27 cellular contexts compared by ENCODE assay signal in the genomic region with DNA sequence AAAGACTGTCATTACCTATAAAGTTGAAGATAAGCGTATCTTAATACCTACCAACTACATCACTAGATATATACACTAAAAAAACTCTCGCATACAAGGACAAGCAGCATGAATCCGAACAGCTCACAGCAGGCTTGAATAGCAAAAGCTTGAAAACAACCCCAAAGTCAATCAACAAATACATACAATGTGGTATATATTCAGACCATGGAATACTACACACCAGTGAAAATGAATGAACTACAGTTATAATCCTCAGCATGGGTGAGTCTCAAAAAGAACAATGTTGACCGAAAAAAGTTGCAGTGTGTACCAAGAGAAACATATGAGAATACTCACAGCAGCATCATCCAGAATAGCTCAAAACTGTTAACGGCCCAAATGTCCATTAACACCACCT. TPM values are rescaled to one million over a fixed set of nuclear protein-coding genes. Genes with fewer than 3 reads are reported as not detected.
"Had no signal": no experiment of that assay in that cellular context is flagged by ENCODE, and none has a peak within 500 bp of the region (broad histone marks: within the 10 kb centered on the region; RNA-seq: fewer than 3 reads in every experiment).

No MANE protein-coding gene starts in this region.

- H3K27me3 Mint-ChIP-seq: activated CD4-positive, alpha-beta T cell treated with anti-CD3 and anti-CD28 coated beads, Interleukin-2, amount 10 ng/mL, durations not matched to agents 24 days and 14 days; activated CD8-positive, alpha-beta memory T cell treated with anti-CD3 and anti-CD28 coated beads, Interleukin-2, amount 10 ng/mL, durations not matched to agents 7 days and 5 days; activated T-cell treated with anti-CD3 and anti-CD28 coated beads, Interleukin-2, amount 50 U/mL, for 24 hours; central memory CD8-positive, alpha-beta T cell had no signal

- DNase-seq: activated CD4-positive, alpha-beta T cell treated with anti-CD3 and anti-CD28 coated beads for 1 hour; activated CD4-positive, alpha-beta T cell treated with anti-CD3 and anti-CD28 coated beads, Interleukin-2, amount 10 ng/mL, durations not matched to agents 24 days and 14 days; activated CD4-positive, alpha-beta T cell treated with anti-CD3 and anti-CD28 coated beads, Interleukin-2, amount 50 U/mL, for 48 hours; activated CD8-positive, alpha-beta memory T cell treated with anti-CD3 and anti-CD28 coated beads, Interleukin-2, amount 10 ng/mL, durations not matched to agents 7 days and 5 days; activated effector memory CD4-positive, alpha-beta T cell treated with Interleukin-2 at 50 U/mL for 16 hours; activated naive CD4-positive, alpha-beta T cell treated with Interleukin-2 at 50 U/mL for 16 hours; activated T-cell treated with anti-CD3 and anti-CD28 coated beads, Interleukin-2, amount 50 U/mL, for 24 hours; amygdala; KG1; NCI-H1048; NCI-H2029; NCI-H345; NCI-H510A; NCI-H82; PC-3; SHP77 had no signal

- H3K4me1 ChIP-seq: SJSA1 had no signal

- H3K27ac ChIP-seq: SJSA1 had no signal

- H3K4me3 Mint-ChIP-seq: activated CD4-positive, alpha-beta T cell treated with anti-CD3 and anti-CD28 coated beads, Interleukin-2, amount 10 ng/mL, durations not matched to agents 24 days and 14 days; activated CD8-positive, alpha-beta memory T cell treated with anti-CD3 and anti-CD28 coated beads, Interleukin-2, amount 10 ng/mL, durations not matched to agents 7 days and 5 days; activated T-cell treated with anti-CD3 and anti-CD28 coated beads, Interleukin-2, amount 50 U/mL, for 24 hours; activated T-helper 1 cell treated with anti-CD3 and anti-CD28 coated beads, Interleukin-12 subunit alpha, Interleukin-12 subunit beta, Interleukin-2, Interleukin-4 antibody, amounts not matched to agents 30 ng/mL and 10 ng/mL and 1 ng/mL, durations not matched to agents 14 hours and 24 hours and 36 hours; brain; central memory CD8-positive, alpha-beta T cell; T-helper 1 cell treated with Interleukin-12 subunit alpha and Interleukin-12 subunit beta and Interleukin-4 antibody, amounts not matched to agents 30 μg/mL and 1 μg/mL, for 36 hours had no signal

- ATAC-seq: activated CD8-positive, alpha-beta memory T cell treated with anti-CD3 and anti-CD28 coated beads, Interleukin-2, amount 10 ng/mL, durations not matched to agents 7 days and 5 days; activated naive CD4-positive, alpha-beta T cell treated with anti-CD3 and anti-CD28 coated beads, Interleukin-2, amount 50 U/mL, for 72 hours; PC-3; SK-N-SH treated with all-trans-retinoic acid at 6 μM for 48 hours had no signal

- FAIRE-seq: astrocyte, RCC 7860 had no signal

- H3K27ac Mint-ChIP-seq: activated CD4-positive, alpha-beta T cell treated with anti-CD3 and anti-CD28 coated beads, Interleukin-2, amount 10 ng/mL, durations not matched to agents 24 days and 14 days; activated CD8-positive, alpha-beta memory T cell treated with anti-CD3 and anti-CD28 coated beads, Interleukin-2, amount 10 ng/mL, durations not matched to agents 7 days and 5 days; activated T-cell treated with anti-CD3 and anti-CD28 coated beads, Interleukin-2, amount 50 U/mL, for 24 hours; activated T-helper 1 cell treated with anti-CD3 and anti-CD28 coated beads, Interleukin-12 subunit alpha, Interleukin-12 subunit beta, Interleukin-2, Interleukin-4 antibody, amounts not matched to agents 30 ng/mL and 10 ng/mL and 1 ng/mL, durations not matched to agents 14 hours and 24 hours and 36 hours; T-helper 1 cell treated with Interleukin-12 subunit alpha and Interleukin-12 subunit beta and Interleukin-4 antibody, amounts not matched to agents 30 μg/mL and 1 μg/mL, for 36 hours had no signal

- H3K9me3 ChIP-seq: SJSA1 had no signal

- H3K27me3 ChIP-seq: SJSA1 had no signal

- H3K36me3 ChIP-seq: SJSA1 had no signal

- H3K4me3 ChIP-seq: SJSA1 had no signal

- H3K9me3 Mint-ChIP-seq: activated CD4-positive, alpha-beta T cell treated with anti-CD3 and anti-CD28 coated beads, Interleukin-2, amount 10 ng/mL, durations not matched to agents 24 days and 14 days; activated naive CD4-positive, alpha-beta T cell treated with anti-CD3 and anti-CD28 coated beads, Interleukin-2, amount 50 U/mL, for 72 hours; activated T-cell treated with anti-CD3 and anti-CD28 coated beads, Interleukin-2, amount 50 U/mL, for 24 hours; activated T-helper 1 cell treated with anti-CD3 and anti-CD28 coated beads, Interleukin-12 subunit alpha, Interleukin-12 subunit beta, Interleukin-2, Interleukin-4 antibody, amounts not matched to agents 30 ng/mL and 10 ng/mL and 1 ng/mL, durations not matched to agents 14 hours and 24 hours and 36 hours; brain; central memory CD8-positive, alpha-beta T cell; T-helper 1 cell treated with Interleukin-12 subunit alpha and Interleukin-12 subunit beta and Interleukin-4 antibody, amounts not matched to agents 30 μg/mL and 1 μg/mL, for 36 hours had no signal

RNA-seq across cellular contexts. Expression of a gene that starts 54.4 kb away (rescaled TPM):
- total RNA-seq: activated CD4-positive, alpha-beta T cell treated with anti-CD3 and anti-CD28 coated beads, Interleukin-2, amount 10 ng/mL, durations not matched to agents 24 days and 14 days; activated CD8-positive, alpha-beta memory T cell treated with anti-CD3 and anti-CD28 coated beads, Interleukin-2, amount 10 ng/mL, durations not matched to agents 7 days and 5 days; activated naive CD4-positive, alpha-beta T cell treated with anti-CD3 and anti-CD28 coated beads, Interleukin-2, amount 50 U/mL, for 72 hours; activated T-helper 1 cell treated with anti-CD3 and anti-CD28 coated beads, Interleukin-12 subunit alpha, Interleukin-12 subunit beta, Interleukin-2, Interleukin-4 antibody, amounts not matched to agents 30 ng/mL and 10 ng/mL and 1 ng/mL, durations not matched to agents 14 hours and 24 hours and 36 hours; astrocyte; LHCN-M2; M059J; PC-3; SJSA1 had no signal
